Comparison of ENCODE assay signal across 22 cellular contexts in genomic region chr3:55165704-55166103, GRCh38.
"Had no signal": no experiment of that assay in that cellular context is flagged by ENCODE, and none has a peak within 500 bp of the region (broad histone marks: within the 10 kb centered on the region; RNA-seq: fewer than 3 reads in every experiment).

No MANE protein-coding gene starts in this region.

- DNase-seq: activated CD8-positive, alpha-beta memory T cell treated with anti-CD3 and anti-CD28 coated beads, Interleukin-2, amount 50 U/mL, for 48 hours; activated naive CD4-positive, alpha-beta T cell; activated naive CD8-positive, alpha-beta T cell treated with anti-CD3 and anti-CD28 coated beads for 36 hours; activated T-cell treated with anti-CD3 and anti-CD28 coated beads, Interleukin-2, amount 50 U/mL, for 4 hours; foreskin melanocyte; immature natural killer cell; lower lobe of right lung; naive thymus-derived CD8-positive, alpha-beta T cell; retina; sigmoid colon; stimulated activated CD4-positive, alpha-beta T cell treated with anti-CD3 and anti-CD28 coated beads, Interleukin-4, amount 100 ng/mL, for 4 hours; substantia nigra; T-helper 1 cell; T-helper 9 cell; thyroid gland had no signal

- H3K4me3 ChIP-seq: breast epithelium, coronary artery, lower lobe of right lung, sigmoid colon, thyroid gland had no signal

- H3K4me1 ChIP-seq: breast epithelium, lower lobe of right lung had no signal

- ATAC-seq: activated T-cell treated with anti-CD3 and anti-CD28 coated beads, Interleukin-2, amount 50 U/mL, for 4 hours; left lobe of liver; lower lobe of right lung; naive thymus-derived CD8-positive, alpha-beta T cell had no signal

- H3K27ac Mint-ChIP-seq: activated naive CD8-positive, alpha-beta T cell treated with anti-CD3 and anti-CD28 coated beads for 36 hours; activated T-helper 2 cell treated with anti-CD3 and anti-CD28 coated beads, Interferon-gamma antibody, Interleukin-2, Interleukin-4, amounts not matched to agents 10 μg/mL and 5 μg/mL and 100 μg/mL, durations not matched to agents 14 hours and 24 hours and 36 hours; immature natural killer cell; naive thymus-derived CD8-positive, alpha-beta T cell; progenitor cell of endocrine pancreas; stimulated activated naive CD8-positive, alpha-beta T cell treated with anti-CD3 and anti-CD28 coated beads, Interleukin-15, Interleukin-2, amounts not matched to agents 100 ng/mL and 50 ng/mL, for 24 hours had no signal

- H3K4me1 Mint-ChIP-seq: activated naive CD8-positive, alpha-beta T cell treated with anti-CD3 and anti-CD28 coated beads for 36 hours; immature natural killer cell; naive thymus-derived CD8-positive, alpha-beta T cell had no signal

- H3K4me3 Mint-ChIP-seq: activated naive CD8-positive, alpha-beta T cell treated with anti-CD3 and anti-CD28 coated beads for 36 hours; activated T-cell treated with anti-CD3 and anti-CD28 coated beads, Interleukin-2, amount 50 U/mL, for 4 hours; immature natural killer cell; naive thymus-derived CD8-positive, alpha-beta T cell; stimulated activated naive CD8-positive, alpha-beta T cell treated with anti-CD3 and anti-CD28 coated beads, Interleukin-15, Interleukin-2, amounts not matched to agents 100 ng/mL and 50 ng/mL, for 24 hours had no signal

- H3K36me3 ChIP-seq: breast epithelium, lower lobe of right lung, sigmoid colon, thyroid gland had no signal

- H3K27me3 ChIP-seq: breast epithelium, sigmoid colon, thyroid gland had no signal

- H3K9me3 ChIP-seq: breast epithelium, lower lobe of right lung, sigmoid colon, thyroid gland had no signal

- H3K36me3 Mint-ChIP-seq: activated naive CD8-positive, alpha-beta T cell treated with anti-CD3 and anti-CD28 coated beads for 36 hours; naive thymus-derived CD8-positive, alpha-beta T cell had no signal

- H3K27ac ChIP-seq: breast epithelium, coronary artery, epithelial cell of prostate, lower lobe of right lung, sigmoid colon, thyroid gland had no signal

- H3K27me3 Mint-ChIP-seq: activated naive CD8-positive, alpha-beta T cell treated with anti-CD3 and anti-CD28 coated beads for 36 hours; stimulated activated naive CD8-positive, alpha-beta T cell treated with anti-CD3 and anti-CD28 coated beads, Interleukin-15, Interleukin-2, amounts not matched to agents 100 ng/mL and 50 ng/mL, for 24 hours had no signal
